Comparison of ENCODE assay signal across 11 cellular contexts in genomic region chr6:121319112-121319553, GRCh38. TPM values are rescaled to one million over a fixed set of nuclear protein-coding genes. Genes with fewer than 3 reads are reported as not detected.
A peak's percentile ranks its signal among the peaks of the same experiment; 100 is the strongest.
DNase-seq lines count a peak whose midpoint lies in the region; ATAC-seq and TF ChIP-seq lines count a peak whose summit lies in the region.
"Had no signal": no experiment of that assay in that cellular context is flagged by ENCODE, and none has a peak within 500 bp of the region (broad histone marks: within the 10 kb centered on the region; RNA-seq: fewer than 3 reads in every experiment).

No MANE protein-coding gene starts in this region.

- POLR2A ChIA-PET in HEK293T (lab: Yijun Ruan, JAX): interaction anchor here (0.6 to 1.0 kb wide), 2 partner anchors 15 to 690 kb away, joined by 4 to 6 read pairs; partner anchors contain the start of gene TBC1D32

- H3K9me3 ChIP-seq in breast epithelium: no peaks in the 10 kb centered on the region

- CTCF ChIA-PET in HEK293T (lab: Yijun Ruan, JAX): interaction anchor here (0.6 to 1.9 kb wide), 3 partner anchors 13 to 81 kb away, joined by 3 to 5 read pairs (median 3); no protein-coding TSS in a partner anchor

- H3K4me1 ChIP-seq in ACC112 (ENCODE audit: control insufficient read depth, insufficient read depth, low read length, unreplicated experiment) (no peaks in the 10 kb centered on the region), breast epithelium (no peaks in the 10 kb centered on the region)

- H2AFZ ChIP-seq in ACC112 (ENCODE audit: low read length, unreplicated experiment): no peak overlapping the region

- H3K79me2 ChIP-seq in ACC112 (ENCODE audit: control insufficient read depth, insufficient read depth, low read length, unreplicated experiment): no peaks in the 10 kb centered on the region

- H3K27ac ChIP-seq in ACC112 (ENCODE audit: low read depth, low read length): no peak overlapping the region
- no peak overlapping the region for H3K27ac ChIP-seq in breast epithelium

- intact Hi-C loops in breast epithelium (cut with DNase I; ENCODE audit: low total_unique reads): no loop called here

- DNase-seq in HEK293T (ENCODE audit: extremely low spot score) (peak; percentile 35), breast epithelium (ENCODE audit: low spot score in 2 of 2) (no peak), left lobe of liver (ENCODE audit: low spot score) (no peak), NCI-H1417 treated with DMSO at 0.1 percent for 48 hours (lab: John Stamatoyannopoulos, UW) (no peak)
- DNase-seq in stimulated activated CD4-positive, alpha-beta T cell treated with anti-CD3 and anti-CD28 coated beads, Interleukin-4, amount 100 ng/mL, for 1 hour: no peak
- no peak for DNase-seq in effector CD4-positive, alpha-beta T cell
- DNase-seq: activated CD8-positive, alpha-beta memory T cell treated with anti-CD3 and anti-CD28 coated beads, Interleukin-2, amount 50 U/mL, for 48 hours; DND-41; midbrain had no signal

- peak in 1 of 3 donors; percentile 20 for TF ChIP-seq CTCF in breast epithelium (IDR thresholded peaks at IDR 0.05)

- TF ChIP-seq POLR2A in breast epithelium (IDR thresholded peaks at IDR 0.05): no peak

- H3K27me3 ChIP-seq in ACC112 (ENCODE audit: insufficient read depth, low read length) (no peaks in the 10 kb centered on the region), breast epithelium (no peaks in the 10 kb centered on the region)

- H3K36me3 ChIP-seq in ACC112 (ENCODE audit: insufficient read depth, low read length): peaks cover 3% of the 10 kb centered on the region; the same call in 1 of the 2 replicates
- H3K36me3 ChIP-seq in breast epithelium: no peaks in the 10 kb centered on the region

- H3K4me3 ChIP-seq in ACC112 (ENCODE audit: low read depth, low read length) (peak overlapping the region; percentile 72), breast epithelium (peak overlapping the region in 2 of 3 donors; percentile 13 to 23)

- ATAC-seq in left lobe of liver (peak; percentile 94), GM21717 (IDR thresholded peaks at IDR 0.05; ENCODE audit: unreplicated experiment) (no peak)

TF ChIP-seq in HEK293T, 16 proteins besides CTCF, POLR2A, EP300 and RAD21:
- TF ChIP-seq L3MBTL2 (conservative IDR thresholded peaks at IDR 0.05) (no peak), FOXA1 (IDR thresholded peaks at IDR 0.05) (no peak), HDGF (IDR thresholded peaks at IDR 0.05; ENCODE audit: borderline replicate concordance) (no peak), CTBP1 (IDR thresholded peaks at IDR 0.05; ENCODE audit: borderline replicate concordance) (no peak), TARDBP (IDR thresholded peaks at IDR 0.05) (no peak), ZNF384 (IDR thresholded peaks at IDR 0.05) (no peak), PKNOX1 (IDR thresholded peaks at IDR 0.05) (no peak), SP1 (IDR thresholded peaks at IDR 0.05) (no peak), LEF1 (IDR thresholded peaks at IDR 0.05; ENCODE audit: borderline replicate concordance) (no peak), BHLHE40 (IDR thresholded peaks at IDR 0.05; ENCODE audit: borderline replicate concordance) (no peak), NFRKB (IDR thresholded peaks at IDR 0.05) (no peak), SUZ12 (IDR thresholded peaks at IDR 0.05) (no peak), FOXK2 (IDR thresholded peaks at IDR 0.05) (no peak), FOXM1 (IDR thresholded peaks at IDR 0.05; ENCODE audit: borderline replicate concordance) (no peak), ELF4 (IDR thresholded peaks at IDR 0.05) (no peak), ARNT (IDR thresholded peaks at IDR 0.05) (no peak)

RNA-seq across cellular contexts. Expression of gene TBC1D32, which starts 15.1 kb away (rescaled TPM):
- 10 to 100 TPM in 2 of 3 donors, 1 to 10 TPM in 1; 5.8 to 26.3 (median 18.7) TPM for total RNA-seq in breast epithelium
- total RNA-seq in left lobe of liver: 0.75 TPM
